Comparison of ENCODE assay signal across 14 cellular contexts in genomic region chr4:87527446-87528240, GRCh38. TPM values are rescaled to one million over a fixed set of nuclear protein-coding genes. Genes with fewer than 3 reads are reported as not detected.
DNase-seq lines count a peak whose midpoint lies in the region; ATAC-seq and TF ChIP-seq lines count a peak whose summit lies in the region.
"Had no signal": no experiment of that assay in that cellular context is flagged by ENCODE, and none has a peak within 500 bp of the region (broad histone marks: within the 10 kb centered on the region; RNA-seq: fewer than 3 reads in every experiment).

No MANE protein-coding gene starts in this region.

- H3K27me3 Mint-ChIP-seq in WTC11 (ENCODE audit: low read depth): no peaks in the 10 kb centered on the region; the same call in 1 of the 2 replicates
- H3K27me3 Mint-ChIP-seq: activated CD4-positive, alpha-beta memory T cell treated with anti-CD3 and anti-CD28 coated beads for 36 hours; activated naive CD4-positive, alpha-beta T cell treated with anti-CD3 and anti-CD28 coated beads, Interleukin-2, amount 10 ng/mL, durations not matched to agents 7 days and 5 days had no signal

- peak overlapping the region in 1 of 2 donors; percentile 43 for H3K4me3 ChIP-seq in esophagus (ENCODE audit: low read depth in 1 of 2, low read length in 2 of 2)
- peak overlapping the region; percentile 57 to 68 for H3K4me3 ChIP-seq in mucosa of rectum (ENCODE audit: low read length in 2 of 2)
- peak overlapping the region; percentile 47 to 52 for H3K4me3 ChIP-seq in testis

- peaks cover 22% of the 10 kb centered on the region for H3K9me3 Mint-ChIP-seq in WTC11

- 11 to 24% methylated on average over 2 of the region's 2 CpGs for WGBS in esophagus, 2 donors
- WGBS in testis, 2 donors: 37 to 41% methylated on average over 2 of the region's 2 CpGs

- H3K36me3 Mint-ChIP-seq in WTC11: peaks cover 22% of the 10 kb centered on the region
- H3K36me3 Mint-ChIP-seq: activated CD4-positive, alpha-beta memory T cell treated with anti-CD3 and anti-CD28 coated beads for 36 hours; activated naive CD4-positive, alpha-beta T cell treated with anti-CD3 and anti-CD28 coated beads, Interleukin-2, amount 10 ng/mL, durations not matched to agents 7 days and 5 days had no signal

- no peak overlapping the region for H3K4me3 Mint-ChIP-seq in WTC11
- H3K4me3 Mint-ChIP-seq: activated CD4-positive, alpha-beta memory T cell treated with anti-CD3 and anti-CD28 coated beads for 36 hours; activated naive CD4-positive, alpha-beta T cell treated with anti-CD3 and anti-CD28 coated beads, Interleukin-2, amount 10 ng/mL, durations not matched to agents 7 days and 5 days; mesothelial cell of epicardium; T-helper 1 cell treated with Interleukin-12 subunit alpha and Interleukin-12 subunit beta and Interleukin-4 antibody, amounts not matched to agents 30 μg/mL and 1 μg/mL, for 36 hours had no signal

- POLR2A ChIA-PET in WTC11 (lab: Charles Lee): no interaction called here

- no peaks in the 10 kb centered on the region for H3K36me3 ChIP-seq in esophagus (ENCODE audit: control insufficient read depth in 2 of 2, insufficient read depth in 2 of 2, low read length in 1 of 2)
- H3K36me3 ChIP-seq in mucosa of rectum (ENCODE audit: control insufficient read depth in 2 of 2, insufficient read depth in 2 of 2, low read length in 2 of 2): no peaks in the 10 kb centered on the region
- no peaks in the 10 kb centered on the region for H3K36me3 ChIP-seq in testis (ENCODE audit: low read depth, missing control alignments)

- no peak for TF ChIP-seq POLR2A in testis (IDR thresholded peaks at IDR 0.05)

- DNase-seq in WTC11 (ENCODE audit: low spot score): no peak
- peak; percentile 42 for DNase-seq in testis
- DNase-seq in SK-N-DZ (ENCODE audit: low spot score): no peak
- DNase-seq in NCI-H345 (lab: John Stamatoyannopoulos, UW): no peak
- DNase-seq: activated CD4-positive, alpha-beta memory T cell treated with anti-CD3 and anti-CD28 coated beads for 36 hours; activated naive CD4-positive, alpha-beta T cell treated with anti-CD3 and anti-CD28 coated beads, Interleukin-2, amount 10 ng/mL, durations not matched to agents 7 days and 5 days; head of caudate nucleus; NCI-H1048; small intestine had no signal

- no peaks in the 10 kb centered on the region for H3K27me3 ChIP-seq in esophagus (ENCODE audit: control insufficient read depth in 1 of 2, insufficient read depth in 2 of 2, low read length in 2 of 2)
- no peaks in the 10 kb centered on the region for H3K27me3 ChIP-seq in mucosa of rectum (ENCODE audit: control insufficient read depth in 2 of 2, insufficient read depth in 2 of 2, low read length in 2 of 2)
- no peaks in the 10 kb centered on the region for H3K27me3 ChIP-seq in testis

- peaks cover 45% of the 10 kb centered on the region for H3K4me1 Mint-ChIP-seq in WTC11
- H3K4me1 Mint-ChIP-seq: activated naive CD4-positive, alpha-beta T cell treated with anti-CD3 and anti-CD28 coated beads, Interleukin-2, amount 10 ng/mL, durations not matched to agents 7 days and 5 days had no signal

- H3K27ac ChIP-seq in esophagus (ENCODE audit: low read depth in 2 of 2, low read length in 1 of 2) (peak overlapping the region; percentile 49 to 91), mucosa of rectum (ENCODE audit: low read depth in 2 of 2, low read length in 2 of 2) (peak overlapping the region; percentile 69 to 86), testis (peak overlapping the region; percentile 76 to 84)

- peak overlapping the region; percentile 29 to 64 for H3K9ac ChIP-seq in mucosa of rectum (ENCODE audit: low read depth in 1 of 2, low read length in 2 of 2)

- peak; percentile 34; the same call in 1 of the 2 replicates for ATAC-seq in WTC11
- no peak for ATAC-seq in GM18511 (IDR thresholded peaks at IDR 0.05; ENCODE audit: unreplicated experiment)

- intact Hi-C loops in testis (cut with DNase I; ENCODE audit: low total_unique reads): no loop called here

- CTCF ChIA-PET in WTC11 (lab: Charles Lee): interaction anchor here (2.9 kb wide), 1 partner anchor 16 kb away, joined by 14 read pairs; no protein-coding TSS in a partner anchor

- no peak overlapping the region for H3K27ac Mint-ChIP-seq in WTC11
- H3K27ac Mint-ChIP-seq: activated CD4-positive, alpha-beta memory T cell treated with anti-CD3 and anti-CD28 coated beads for 36 hours; activated naive CD4-positive, alpha-beta T cell treated with anti-CD3 and anti-CD28 coated beads, Interleukin-2, amount 10 ng/mL, durations not matched to agents 7 days and 5 days; mesothelial cell of epicardium; T-helper 1 cell treated with Interleukin-12 subunit alpha and Interleukin-12 subunit beta and Interleukin-4 antibody, amounts not matched to agents 30 μg/mL and 1 μg/mL, for 36 hours had no signal

- TF ChIP-seq CTCF in WTC11 (IDR thresholded peaks at IDR 0.05) (no peak), testis (IDR thresholded peaks at IDR 0.05) (no peak)

- peaks cover 0 to 2% of the 10 kb centered on the region in 2 donors for H3K9me3 ChIP-seq in esophagus (ENCODE audit: control insufficient read depth in 2 of 2, insufficient read depth in 1 of 2, low read depth in 1 of 2, low read length in 1 of 2)
- H3K9me3 ChIP-seq in mucosa of rectum (ENCODE audit: control insufficient read depth in 2 of 2, low read length in 2 of 2): peaks cover 0 to 4% of the 10 kb centered on the region in 2 donors
- no peaks in the 10 kb centered on the region for H3K9me3 ChIP-seq in testis

- H3K4me1 ChIP-seq in esophagus (ENCODE audit: control insufficient read depth in 2 of 2, insufficient read depth in 2 of 2, low read length in 1 of 2) (no peaks in the 10 kb centered on the region), mucosa of rectum (ENCODE audit: control insufficient read depth in 2 of 2, insufficient read depth in 2 of 2, low read length in 2 of 2) (peaks cover 0 to 3% of the 10 kb centered on the region in 2 donors), testis (peaks cover 17% of the 10 kb centered on the region)

TF ChIP-seq in WTC11, 78 proteins besides CTCF, POLR2A, EP300 and RAD21:
- TF ChIP-seq EMX1 (CRISPR knock-in tag; IDR thresholded peaks at IDR 0.05) (no peak), FOXP1 (CRISPR knock-in tag; IDR thresholded peaks at IDR 0.05; ENCODE audit: borderline replicate concordance) (no peak), NFE2L1 (CRISPR knock-in tag; IDR thresholded peaks at IDR 0.05) (no peak), SMAD4 (CRISPR knock-in tag; IDR thresholded peaks at IDR 0.05) (no peak), ERG (CRISPR knock-in tag; IDR thresholded peaks at IDR 0.05) (no peak), FOXP4 (CRISPR knock-in tag; IDR thresholded peaks at IDR 0.05) (no peak)

RNA-seq across cellular contexts. Expression of gene SPARCL1, which starts 1.5 kb away (rescaled TPM):
- total RNA-seq in WTC11 (2021) (0.82 to 0.89 TPM (median 0.85 TPM) in 3 replicates), testis (100 to 1,000 TPM; 110 to 138 TPM)
- polyA plus RNA-seq in esophagus (100 to 1,000 TPM in 1 of 2 donors, 10 to 100 TPM in 1; 21.5 to 113 TPM), testis (ENCODE audit: insufficient read depth, low read depth, low replicate concordance) (124 TPM)
- not detected in 2 replicates for polyA plus RNA-seq in SK-N-DZ (2014; cell fraction: cytosol; rRNA removed)
- polyA plus RNA-seq in SK-N-DZ (2014; cell fraction: nucleus; rRNA removed): not detected in 2 replicates
- total RNA-seq: activated CD4-positive, alpha-beta memory T cell treated with anti-CD3 and anti-CD28 coated beads for 36 hours had no signal

Comparison
In these comparisons a context has a peak if more than half of its experiments do, and no peak if none do; other contexts are left out.
1. RNA of gene SPARCL1, which starts 1.5 kb away (total RNA-seq): 110 to 138 TPM in testis; 0.82 to 0.89 TPM in WTC11; every median in the first group is over 10 times any median in the second.
2. Peak in every context shown above with its lines, with median percentiles within 50 percentile points of each other: H3K27ac ChIP-seq.